ENCODE assay signal across 9 cellular contexts in genomic region chr1:32724678-32725594, GRCh38. TPM values are rescaled to one million over a fixed set of nuclear protein-coding genes. Genes with fewer than 3 reads are reported as not detected.
DNase-seq lines count a peak whose midpoint lies in the region; ATAC-seq, FAIRE-seq and TF ChIP-seq lines count a peak whose summit lies in the region.
"Had no signal": no experiment of that assay in that cellular context is flagged by ENCODE, and none has a peak within 500 bp of the region (broad histone marks: within the 10 kb centered on the region; RNA-seq: fewer than 3 reads in every experiment).

No MANE protein-coding gene starts in this region.

- peak overlapping the region; percentile 43 for H3K4me2 ChIP-seq in astrocyte (ENCODE audit: low read length)

- no peak for ATAC-seq in GM19328 (IDR thresholded peaks at IDR 0.05; ENCODE audit: unreplicated experiment)
- ATAC-seq in HG03045 (IDR thresholded peaks at IDR 0.05; ENCODE audit: unreplicated experiment) = no peak

- peak; percentile 94 for FAIRE-seq in astrocyte (lab: Jason Lieb, UNC)

- intact Hi-C loops in vagina (cut with DNase I) = no loop called here

- no peaks in the 10 kb centered on the region for H3K79me2 ChIP-seq in astrocyte (ENCODE audit: insufficient read depth, low read length)

- TF ChIP-seq CTCF in astrocyte (IDR thresholded peaks at IDR 0.05; ENCODE audit: insufficient read depth, low read depth, low read length) (no peak), vagina (IDR thresholded peaks at IDR 0.05) (no peak)

- H3K36me3 ChIP-seq in astrocyte (ENCODE audit: insufficient read depth, low read length) (no peaks in the 10 kb centered on the region), vagina (no peaks in the 10 kb centered on the region)

- H3K4me3 ChIP-seq in astrocyte (ENCODE audit: insufficient read depth, low read depth, low read length) = no peak overlapping the region
- H3K4me3 ChIP-seq in vagina = no peak overlapping the region

- H4K20me1 ChIP-seq in astrocyte (ENCODE audit: insufficient read depth, low read length) = no peaks in the 10 kb centered on the region

- no peaks in the 10 kb centered on the region for H3K36me3 Mint-ChIP-seq in astrocyte (ENCODE audit: low read depth, unreplicated experiment)
- H3K36me3 Mint-ChIP-seq: CD4-positive, CD25-positive, alpha-beta regulatory T cell had no signal

- H3K9me3 Mint-ChIP-seq in astrocyte (ENCODE audit: unreplicated experiment) = no peaks in the 10 kb centered on the region

- H3K27me3 ChIP-seq in astrocyte (ENCODE audit: insufficient read depth, low read length) (no peaks in the 10 kb centered on the region), vagina (no peaks in the 10 kb centered on the region)

- H3K4me1 Mint-ChIP-seq in astrocyte (ENCODE audit: low read depth, unreplicated experiment) = peaks cover 18% of the 10 kb centered on the region

- H3K9me3 ChIP-seq in astrocyte (ENCODE audit: insufficient read depth, low read depth, low read length) (no peaks in the 10 kb centered on the region), vagina (no peaks in the 10 kb centered on the region)

- H3K4me1 ChIP-seq in astrocyte (ENCODE audit: insufficient read depth, low read length) (peaks cover 19% of the 10 kb centered on the region), vagina (peaks cover 14% of the 10 kb centered on the region)

- peak overlapping the region; percentile 95 for H3K27ac Mint-ChIP-seq in astrocyte (ENCODE audit: unreplicated experiment)

- DNase-seq in NCI-H524 (lab: John Stamatoyannopoulos, UW) (peak; percentile 29 to 50), NCI-H524 treated with DMSO at 0.1 percent for 48 hours (lab: John Stamatoyannopoulos, UW) (no peak), NCI-H510A (lab: John Stamatoyannopoulos, UW) (peak; percentile 67), astrocyte (ENCODE audit: low read depth) (peak; percentile 92), left kidney (ENCODE audit: low read depth, low spot score) (peak; percentile 65), vagina (ENCODE audit: extremely low spot score in 2 of 2) (no peak)

- H2AFZ ChIP-seq in astrocyte (ENCODE audit: low read depth, low read length) = peak overlapping the region; percentile 28

- peak overlapping the region; percentile 77 for H3K4me3 Mint-ChIP-seq in astrocyte (ENCODE audit: unreplicated experiment)
- H3K4me3 Mint-ChIP-seq: CD4-positive, CD25-positive, alpha-beta regulatory T cell had no signal

- TF ChIP-seq POLR2A in vagina (IDR thresholded peaks at IDR 0.05) = no peak

- no peaks in the 10 kb centered on the region for H3K27me3 Mint-ChIP-seq in astrocyte (ENCODE audit: low read depth, unreplicated experiment)

- no peak overlapping the region for H3K9ac ChIP-seq in astrocyte (ENCODE audit: low read length)

- H3K27ac ChIP-seq in astrocyte (ENCODE audit: low read depth, low read length) (peak overlapping the region; percentile 41), vagina (peak overlapping the region; percentile 62)

RNA-seq across cellular contexts. Expression of gene SYNC, which starts 22.4 kb away (rescaled TPM):
- 20.6 and 23.7 TPM in 2 replicates for total RNA-seq in astrocyte
- 13.0 TPM for total RNA-seq in vagina
- total RNA-seq: CD4-positive, CD25-positive, alpha-beta regulatory T cell had no signal

Comparison
In these comparisons a context has a peak if more than half of its experiments do, and no peak if none do; other contexts are left out.
1. DNase-seq: peak in NCI-H524 (2 of 2), NCI-H510A (single experiment), astrocyte (single experiment) and left kidney (single experiment); none in NCI-H524 treated with DMSO at 0.1 percent for 48 hours (single experiment) and vagina (0 of 2).